Comparison of ENCODE assay signal across 1 cellular context in the genomic region with DNA sequence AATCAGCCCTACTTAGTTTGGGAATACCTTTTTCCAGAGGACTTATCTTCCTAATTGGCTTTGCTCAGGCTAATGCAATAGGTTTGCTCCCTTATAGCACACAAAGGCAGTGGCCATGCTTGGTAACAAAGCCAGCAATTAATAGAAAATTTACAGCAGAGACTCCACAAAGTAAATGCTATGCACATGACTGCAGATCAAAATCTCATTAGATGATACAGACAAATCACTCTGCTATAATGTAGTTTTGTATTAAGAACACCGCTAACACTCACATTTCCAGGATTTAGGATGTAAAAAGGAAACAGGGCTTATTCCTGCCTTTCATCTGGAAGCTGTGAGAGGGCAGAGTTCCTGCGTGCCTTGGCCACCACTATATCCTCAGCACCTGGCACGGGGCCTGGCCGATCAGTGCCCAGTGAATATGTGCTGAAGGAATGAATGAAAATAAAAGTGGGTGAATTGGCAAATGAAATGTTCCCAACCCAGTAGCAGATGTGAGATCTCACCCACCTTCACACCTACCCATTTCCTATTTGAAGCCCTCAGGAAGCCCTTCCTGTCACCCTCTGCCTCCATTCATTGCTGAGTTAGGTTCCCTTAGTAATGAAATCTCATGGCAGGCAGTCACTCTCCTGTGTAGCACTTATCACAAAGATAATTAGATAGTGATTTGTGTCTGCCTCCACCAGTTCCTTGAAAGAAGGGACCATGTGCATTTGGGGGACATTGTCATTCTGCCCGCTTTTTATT.
TF ChIP-seq lines count a peak whose summit lies in the region.

No MANE protein-coding gene starts in this region.

TF ChIP-seq in HEK293, 187 proteins besides CTCF, POLR2A, EP300 and RAD21 (continued from another document):
- TF ChIP-seq ZNF707 (tag by site-specific recombination; IDR thresholded peaks at IDR 0.05) (no peak), ZFHX2 (tag by site-specific recombination; conservative IDR thresholded peaks at IDR 0.05) (peak; percentile 45)
